Comparison of ENCODE assay signal across 25 cellular contexts in genomic region chr20:62943396-62943795, GRCh38. TPM values are rescaled to one million over a fixed set of nuclear protein-coding genes. Genes with fewer than 3 reads are reported as not detected.
DNase-seq lines count a peak whose midpoint lies in the region; ATAC-seq lines count a peak whose summit lies in the region.
"Had no signal": no experiment of that assay in that cellular context is flagged by ENCODE, and none has a peak within 500 bp of the region (broad histone marks: within the 10 kb centered on the region; RNA-seq: fewer than 3 reads in every experiment).

No MANE protein-coding gene starts in this region.

- H3K27ac ChIP-seq in right cardiac atrium (ENCODE audit: low read length): no peak overlapping the region
- H3K27ac ChIP-seq: 22Rv1, KMS-11 had no signal

- ATAC-seq in right cardiac atrium (no peak), sciatic nerve (no peak)
- ATAC-seq: GM23338 had no signal

- peaks cover 35% of the 10 kb centered on the region for H3K4me1 Mint-ChIP-seq in activated T-cell treated with anti-CD3 and anti-CD28 coated beads, Interleukin-2, amount 50 U/mL, for 24 hours (ENCODE audit: low read depth)
- peaks cover 23% of the 10 kb centered on the region for H3K4me1 Mint-ChIP-seq in activated CD4-positive, alpha-beta memory T cell treated with anti-CD3 and anti-CD28 coated beads, Interleukin-2, amount 10 ng/mL, durations not matched to agents 7 days and 5 days

- no peaks in the 10 kb centered on the region for H3K27me3 Mint-ChIP-seq in activated T-cell treated with anti-CD3 and anti-CD28 coated beads, Interleukin-2, amount 50 U/mL, for 24 hours
- H3K27me3 Mint-ChIP-seq in activated CD4-positive, alpha-beta memory T cell treated with anti-CD3 and anti-CD28 coated beads, Interleukin-2, amount 10 ng/mL, durations not matched to agents 7 days and 5 days: no peaks in the 10 kb centered on the region
- H3K27me3 Mint-ChIP-seq: CD8-positive, alpha-beta memory T cell; IgD-negative memory B cell had no signal

- no peaks in the 10 kb centered on the region for H3K27me3 ChIP-seq in right cardiac atrium (ENCODE audit: control insufficient read depth, insufficient read depth)
- H3K27me3 ChIP-seq: BE2C had no signal

- 87% methylated on average over 14 of the region's 14 CpGs for WGBS in right cardiac atrium

- peaks cover 94% of the 10 kb centered on the region for H3K36me3 Mint-ChIP-seq in activated T-cell treated with anti-CD3 and anti-CD28 coated beads, Interleukin-2, amount 50 U/mL, for 24 hours (ENCODE audit: low read depth)
- H3K36me3 Mint-ChIP-seq in activated CD4-positive, alpha-beta memory T cell treated with anti-CD3 and anti-CD28 coated beads, Interleukin-2, amount 10 ng/mL, durations not matched to agents 7 days and 5 days (ENCODE audit: low read depth): peaks cover 74% of the 10 kb centered on the region

- intact Hi-C loops in right cardiac atrium (cut with DNase I): loop anchor here in 1 of 4 donors (10.0 kb wide), 1 partner anchor 49 kb away; no protein-coding TSS in a partner anchor
- intact Hi-C loops in sciatic nerve (cut with DNase I): no loop called here

- H3K9me3 ChIP-seq in right cardiac atrium (ENCODE audit: control insufficient read depth, low read length): no peaks in the 10 kb centered on the region
- H3K9me3 ChIP-seq: BE2C, HAP-1 had no signal

- H3K9me3 Mint-ChIP-seq in activated T-cell treated with anti-CD3 and anti-CD28 coated beads, Interleukin-2, amount 50 U/mL, for 24 hours: no peaks in the 10 kb centered on the region
- H3K9me3 Mint-ChIP-seq in activated CD4-positive, alpha-beta memory T cell treated with anti-CD3 and anti-CD28 coated beads, Interleukin-2, amount 10 ng/mL, durations not matched to agents 7 days and 5 days: no peaks in the 10 kb centered on the region
- H3K9me3 Mint-ChIP-seq: CD8-positive, alpha-beta memory T cell; GM23338; HFFc6; IgD-negative memory B cell had no signal

- H3K4me3 ChIP-seq in right cardiac atrium (ENCODE audit: low read length): no peak overlapping the region
- H3K4me3 ChIP-seq: GM23338, HAP-1 had no signal

- no peak for DNase-seq in activated T-cell treated with anti-CD3 and anti-CD28 coated beads, Interleukin-2, amount 50 U/mL, for 24 hours
- DNase-seq in activated T-cell treated with anti-CD3 and anti-CD28 coated beads for 4 hours (no peak), D341Med (ENCODE audit: low spot score) (peak; percentile 11), right cardiac atrium (peak in 2 of 3 donors; percentile 36 to 38), sciatic nerve (ENCODE audit: low spot score) (peak; percentile 54), GOT3 (lab: John Stamatoyannopoulos, UW) (no peak), midbrain (lab: John Stamatoyannopoulos, UW) (no peak)
- DNase-seq in activated CD4-positive, alpha-beta memory T cell treated with anti-CD3 and anti-CD28 coated beads, Interleukin-2, amount 10 ng/mL, durations not matched to agents 7 days and 5 days: no peak
- DNase-seq: ACHN; BE2C; CD8-positive, alpha-beta memory T cell; DND-41; HFFc6; MM.1S; NCI-H2029; NCI-H446; NCI-H524 treated with DMSO at 0.1 percent for 48 hours; NCI-H774 had no signal

- POLR2A ChIA-PET in activated CD4-positive, alpha-beta memory T cell treated with anti-CD3 and anti-CD28 coated beads, Interleukin-2, amount 10 ng/mL, durations not matched to agents 7 days and 5 days (lab: Charles Lee): interaction anchor here (1.1 kb wide), 1 partner anchor 11 kb away, joined by 3 read pairs; no protein-coding TSS in a partner anchor

- H3K4me3 Mint-ChIP-seq in activated T-cell treated with anti-CD3 and anti-CD28 coated beads, Interleukin-2, amount 50 U/mL, for 24 hours: no peak overlapping the region
- no peak overlapping the region for H3K4me3 Mint-ChIP-seq in activated CD4-positive, alpha-beta memory T cell treated with anti-CD3 and anti-CD28 coated beads, Interleukin-2, amount 10 ng/mL, durations not matched to agents 7 days and 5 days
- H3K4me3 Mint-ChIP-seq: CD14-positive monocyte; CD8-positive, alpha-beta memory T cell; GM23338; HFFc6 had no signal

- peak overlapping the region; percentile 37 for H3K27ac Mint-ChIP-seq in activated T-cell treated with anti-CD3 and anti-CD28 coated beads, Interleukin-2, amount 50 U/mL, for 24 hours
- H3K27ac Mint-ChIP-seq in activated CD4-positive, alpha-beta memory T cell treated with anti-CD3 and anti-CD28 coated beads, Interleukin-2, amount 10 ng/mL, durations not matched to agents 7 days and 5 days: no peak overlapping the region
- H3K27ac Mint-ChIP-seq: HFFc6 had no signal

- peaks cover 5% of the 10 kb centered on the region for H3K4me1 ChIP-seq in right cardiac atrium (ENCODE audit: control insufficient read depth, insufficient read depth, low read length)

- CTCF ChIA-PET in activated CD4-positive, alpha-beta memory T cell treated with anti-CD3 and anti-CD28 coated beads, Interleukin-2, amount 10 ng/mL, durations not matched to agents 7 days and 5 days (lab: Charles Lee): no interaction called here

RNA-seq across cellular contexts. Expression of gene GID8, which starts 5.4 kb away (rescaled TPM):
- 10 to 100 TPM; 19.0 to 22.1 (median 20.0) TPM for total RNA-seq in right cardiac atrium
- 8.9 TPM for polyA plus RNA-seq in right cardiac atrium
- 27.2 TPM for total RNA-seq in sciatic nerve
- 10 to 100 TPM; 31.9 to 32.8 TPM for total RNA-seq in activated CD4-positive, alpha-beta memory T cell treated with anti-CD3 and anti-CD28 coated beads, Interleukin-2, amount 10 ng/mL, durations not matched to agents 7 days and 5 days

RNA-seq across cellular contexts. Expression of gene SLC17A9, which starts 9.1 kb away (rescaled TPM):
- 1 to 10 TPM; 1.5 to 4.8 (median 2.2) TPM for total RNA-seq in right cardiac atrium
- 3.1 TPM for polyA plus RNA-seq in right cardiac atrium
- 3.8 TPM for total RNA-seq in sciatic nerve
- total RNA-seq in activated CD4-positive, alpha-beta memory T cell treated with anti-CD3 and anti-CD28 coated beads, Interleukin-2, amount 10 ng/mL, durations not matched to agents 7 days and 5 days: 1 to 10 TPM; 4.7 to 5.8 TPM
- total RNA-seq: SK-MEL-5 had no signal

RNA-seq across cellular contexts. Expression of gene DIDO1, which starts 17.1 kb away (rescaled TPM):
- total RNA-seq in right cardiac atrium (10 to 100 TPM; 38.1 to 42.5 (median 40.0) TPM), sciatic nerve (60.9 TPM)
- 23.3 TPM for polyA plus RNA-seq in right cardiac atrium
- total RNA-seq in activated CD4-positive, alpha-beta memory T cell treated with anti-CD3 and anti-CD28 coated beads, Interleukin-2, amount 10 ng/mL, durations not matched to agents 7 days and 5 days: 10 to 100 TPM; 62.2 to 66.2 TPM

Comparison
In these comparisons a context has a peak if more than half of its experiments do, and no peak if none do; other contexts are left out.
1. DNase-seq: peak in D341Med (single experiment), right cardiac atrium (2 of 3) and sciatic nerve (single experiment); none in activated T-cell treated with anti-CD3 and anti-CD28 coated beads, Interleukin-2, amount 50 U/mL, for 24 hours (single experiment), activated T-cell treated with anti-CD3 and anti-CD28 coated beads for 4 hours (single experiment), GOT3 (single experiment), activated CD4-positive, alpha-beta memory T cell treated with anti-CD3 and anti-CD28 coated beads, Interleukin-2, amount 10 ng/mL, durations not matched to agents 7 days and 5 days (single experiment) and midbrain (single experiment).